ENCODE assay signal across 1 cellular context in genomic region chr14:86858043-86858442, GRCh38.
TF ChIP-seq lines count a peak whose summit lies in the region.

No MANE protein-coding gene starts in this region.

TF ChIP-seq in SK-N-SH, 30 proteins besides CTCF, POLR2A, EP300 and RAD21 (continued from another document):
- no peak for TF ChIP-seq USF2 (IDR thresholded peaks at IDR 0.05; ENCODE audit: borderline replicate concordance, low read depth, low read length)
- TF ChIP-seq TAF1 (IDR thresholded peaks at IDR 0.05; ENCODE audit: borderline replicate concordance, low read depth, low read length) = no peak
- TF ChIP-seq TEAD4 (IDR thresholded peaks at IDR 0.05; ENCODE audit: borderline replicate concordance, insufficient read depth) = no peak
